In the genomic region with DNA sequence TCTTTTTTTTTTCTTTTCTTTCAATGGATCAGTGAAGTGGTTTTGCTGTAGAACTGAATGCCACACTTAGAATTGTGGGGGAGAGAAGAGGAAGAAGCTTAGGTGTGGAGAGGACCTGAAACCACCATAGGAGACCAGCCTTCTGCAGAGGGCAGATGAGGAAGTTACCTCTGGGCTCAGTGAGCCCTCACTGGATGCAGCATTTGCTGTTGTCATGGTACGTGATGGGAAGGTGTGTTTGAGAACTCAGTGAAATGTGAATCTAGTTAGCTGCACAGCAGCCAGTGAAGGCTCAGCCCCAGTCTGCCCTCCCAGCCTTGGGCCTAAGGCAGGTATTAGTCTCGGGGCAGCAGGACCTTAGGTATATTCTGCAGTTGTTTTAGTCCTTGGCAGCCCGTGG, we compare ENCODE assay signal across 8 cellular contexts. TPM values are rescaled to one million over a fixed set of nuclear protein-coding genes. Genes with fewer than 3 reads are reported as not detected.
A peak's percentile ranks its signal among the peaks of the same experiment; 100 is the strongest.
DNase-seq lines count a peak whose midpoint lies in the region; ATAC-seq and TF ChIP-seq lines count a peak whose summit lies in the region.

No MANE protein-coding gene starts in this region.

- peaks cover 42% of the 10 kb centered on the region for H3K4me1 ChIP-seq in Karpas-422 (ENCODE audit: low read length)
- peaks cover 0 to 18% of the 10 kb centered on the region in 2 donors for H3K4me1 ChIP-seq in right atrium auricular region
- H3K4me1 ChIP-seq in PC-9 (replicated peaks; ENCODE audit: insufficient read depth): no peaks in the 10 kb centered on the region

- H3K27me3 ChIP-seq in Karpas-422 (ENCODE audit: low read length) (no peaks in the 10 kb centered on the region), right atrium auricular region (no peaks in the 10 kb centered on the region), PC-9 (ENCODE audit: insufficient read depth, low read depth) (peaks cover 12% of the 10 kb centered on the region; the same call in 1 of the 2 replicates)

- POLR2A ChIA-PET in PC-9 (lab: Charles Lee; ENCODE audit: unreplicated experiment): interaction anchor here (0.6 kb wide), 1 partner anchor 1050 kb away, joined by 3 read pairs; no protein-coding TSS in a partner anchor

- peak; percentile 93 for DNase-seq in Karpas-422
- peak; percentile 51 for DNase-seq in right atrium auricular region (ENCODE audit: low spot score)
- DNase-seq in PC-9: no peak
- no peak for DNase-seq in ecto neural progenitor cell (ENCODE audit: low spot score)
- no peak for DNase-seq in activated CD4-positive, CD25-positive, alpha-beta regulatory T cell (lab: John Stamatoyannopoulos, UW)
- DNase-seq in coronary artery (ENCODE audit: low spot score): no peak

- peaks cover 32% of the 10 kb centered on the region for H3K36me3 ChIP-seq in Karpas-422 (ENCODE audit: insufficient read depth, low read length)
- H3K36me3 ChIP-seq in right atrium auricular region: no peaks in the 10 kb centered on the region
- H3K36me3 ChIP-seq in PC-9 (ENCODE audit: low read depth): no peaks in the 10 kb centered on the region

- no peaks in the 10 kb centered on the region for H3F3A ChIP-seq in PC-9 (ENCODE audit: insufficient read depth, low read depth)

- H2AFZ ChIP-seq in Karpas-422 (ENCODE audit: low read length): no peak overlapping the region
- H2AFZ ChIP-seq in PC-9: no peak overlapping the region

- no peaks in the 10 kb centered on the region for H3K9me2 ChIP-seq in Karpas-422 (replicated peaks; ENCODE audit: insufficient read depth, low read length)
- no peaks in the 10 kb centered on the region for H3K9me2 ChIP-seq in PC-9 (ENCODE audit: insufficient read depth)

- CTCF ChIA-PET in PC-9 (lab: Charles Lee): no interaction called here

- BruUV-seq in PC-9 (replicated peaks; lab: Mats Ljungman, UMichigan): no TSS peak

- peak overlapping the region; percentile 90 for H3K27ac ChIP-seq in Karpas-422 (ENCODE audit: low read length)
- peak overlapping the region; percentile 5 to 86 for H3K27ac ChIP-seq in right atrium auricular region
- no peak overlapping the region for H3K27ac ChIP-seq in PC-9
- no peak overlapping the region for H3K27ac ChIP-seq in coronary artery

- ATAC-seq in GM18858 (IDR thresholded peaks at IDR 0.05; ENCODE audit: unreplicated experiment) (peak; percentile 100), GM21723 (IDR thresholded peaks at IDR 0.05; ENCODE audit: unreplicated experiment) (peak; percentile 99)

- H4K20me1 ChIP-seq in Karpas-422 (ENCODE audit: insufficient read depth, low read depth, low read length) (no peaks in the 10 kb centered on the region; the same call in 1 of the 2 replicates), PC-9 (ENCODE audit: insufficient read depth) (no peaks in the 10 kb centered on the region)

- TF ChIP-seq CTCF in right atrium auricular region (IDR thresholded peaks at IDR 0.05): no peak
- no peak for TF ChIP-seq CTCF in PC-9 (conservative IDR thresholded peaks at IDR 0.05)
- no peak for TF ChIP-seq CTCF in coronary artery (IDR thresholded peaks at IDR 0.05)

- H3K9me3 ChIP-seq in Karpas-422 (ENCODE audit: low read length) (no peaks in the 10 kb centered on the region), right atrium auricular region (no peaks in the 10 kb centered on the region), PC-9 (ENCODE audit: insufficient read depth, low read depth) (no peaks in the 10 kb centered on the region)

- intact Hi-C loops in PC-9 (cut with micrococcal nuclease; ENCODE audit: unreplicated experiment): no loop called here

- peak overlapping the region; percentile 57 for H3K9ac ChIP-seq in Karpas-422 (ENCODE audit: low read length)

- H3K79me2 ChIP-seq in Karpas-422 (ENCODE audit: low read length) (peaks cover 88% of the 10 kb centered on the region), PC-9 (ENCODE audit: low read depth) (no peaks in the 10 kb centered on the region)

- H3K4me3 ChIP-seq in Karpas-422 (ENCODE audit: low read length): peak overlapping the region; percentile 39
- H3K4me3 ChIP-seq in right atrium auricular region: no peak overlapping the region
- H3K4me3 ChIP-seq in PC-9: no peak overlapping the region
- H3K4me3 ChIP-seq in coronary artery: no peak overlapping the region

- H3K4me2 ChIP-seq in Karpas-422 (ENCODE audit: low read depth, low read length, poor library complexity, severe bottlenecking) (peak overlapping the region; percentile 81), PC-9 (no peak overlapping the region)

RNA-seq across cellular contexts. Expression of a gene that starts 17.5 kb away (rescaled TPM):
- total RNA-seq in Karpas-422 (2014; rRNA removed; shearing (Covaris generic); ENCODE audit: low replicate concordance): 355 and 517 TPM in 2 replicates
- 10 to 100 TPM; 51.5 to 55.4 TPM for total RNA-seq in right atrium auricular region
- not detected in 2 replicates for total RNA-seq in PC-9 (2021)

Comparison
In these comparisons a context has a peak if more than half of its experiments do, and no peak if none do; other contexts are left out.
1. DNase-seq: peak in Karpas-422 (single experiment) and right atrium auricular region (single experiment); none in PC-9 (0 of 2), ecto neural progenitor cell (single experiment), activated CD4-positive, CD25-positive, alpha-beta regulatory T cell (0 of 4) and coronary artery (single experiment).
2. H3K27ac ChIP-seq: peak in Karpas-422 (single experiment) and right atrium auricular region (2 of 2); none in PC-9 (single experiment) and coronary artery (0 of 2).
3. RNA of a gene that starts 17.5 kb away (total RNA-seq): 355 to 517 TPM in Karpas-422 and 51.5 to 55.4 TPM in right atrium auricular region; not detected in PC-9; every median in the first group is over 10 times any median in the second.